Comparison of ENCODE assay signal across 17 cellular contexts in the genomic region with DNA sequence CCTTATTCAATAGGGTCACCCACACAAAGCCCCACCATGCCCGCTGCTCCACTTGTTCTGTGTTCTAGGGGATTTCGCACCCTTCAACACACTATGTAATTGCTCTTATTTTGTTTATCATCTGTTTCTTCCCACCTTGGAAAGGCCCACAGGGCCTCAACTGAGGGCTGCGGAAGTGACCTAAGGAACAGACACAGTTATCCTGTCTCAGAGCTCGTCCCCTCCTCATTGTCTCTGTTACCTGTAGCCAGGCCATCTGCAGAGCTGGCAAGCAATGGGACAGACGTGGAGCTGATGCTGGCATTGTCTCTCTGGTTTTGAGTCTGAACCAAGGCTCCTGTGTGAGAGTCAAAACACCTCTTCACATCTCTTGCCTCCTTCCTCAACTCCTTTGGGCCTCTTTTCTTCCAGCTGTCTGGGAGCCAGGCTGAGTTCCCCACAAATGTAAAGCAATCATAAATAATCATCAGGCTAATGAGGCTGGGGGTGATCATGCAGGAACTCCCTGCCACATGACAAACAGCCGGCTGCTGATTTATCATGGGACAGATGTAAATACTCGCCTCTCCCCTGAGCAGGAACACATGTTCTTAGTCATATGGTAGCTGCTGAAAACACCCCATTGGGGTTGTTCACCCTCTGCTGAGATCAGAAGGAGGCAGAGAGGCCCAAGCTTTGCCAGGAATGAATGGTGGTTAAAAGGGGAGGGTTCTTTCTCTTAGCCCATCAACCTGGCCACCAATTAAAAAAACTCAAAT.
DNase-seq lines count a peak whose midpoint lies in the region; TF ChIP-seq lines count a peak whose summit lies in the region.
"Had no signal": no experiment of that assay in that cellular context is flagged by ENCODE, and none has a peak within 500 bp of the region (broad histone marks: within the 10 kb centered on the region; RNA-seq: fewer than 3 reads in every experiment).

No MANE protein-coding gene starts in this region.

- 81 to 86% methylated on average over 7 of the region's 7 CpGs for WGBS in sigmoid colon, 2 donors
- 68% methylated on average over 7 of the region's 7 CpGs for WGBS in mammary epithelial cell (ENCODE audit: low coverage, missing lambda C conversion rate)

- TF ChIP-seq POLR2A in sigmoid colon (IDR thresholded peaks at IDR 0.05) = no peak

- H3K79me2 ChIP-seq in mammary epithelial cell (ENCODE audit: insufficient read depth, low read length) = no peaks in the 10 kb centered on the region

- H4K20me1 ChIP-seq in mammary epithelial cell (ENCODE audit: insufficient read depth, low read length) = no peaks in the 10 kb centered on the region

- BruUV-seq in mammary epithelial cell (replicated peaks; lab: Mats Ljungman, UMichigan) = no TSS peak

- CTCF ChIA-PET in mammary epithelial cell (lab: Charles Lee; ENCODE audit: low non-redundant PET) = no interaction called here

- in situ Hi-C loops in mammary epithelial cell (cut with MboI; ENCODE audit: low sequenced_read_pairs in 2 of 2) = no loop called here

- DNase-seq in DMS 273 (lab: John Stamatoyannopoulos, UW; ENCODE audit: unreplicated experiment) (peak; percentile 63), DMS 273 treated with DMSO at 0.1 percent for 48 hours (lab: John Stamatoyannopoulos, UW) (no peak), NCI-H69 (lab: John Stamatoyannopoulos, UW) (peak; percentile 73), islet precursor cell (peak; percentile 45), sigmoid colon (peak; percentile 8), kidney tubule cell (ENCODE audit: low spot score) (no peak), mammary epithelial cell (no peak), NCI-H2107 treated with DMSO at 0.1 percent for 48 hours (lab: John Stamatoyannopoulos, UW; ENCODE audit: unreplicated experiment) (no peak)
- DNase-seq: Caco-2, GF-D8, GM23248, NCI-H1436, NCI-H2081, NCI-H345, Right ventricle myocardium superior had no signal

- H3K27ac ChIP-seq in sigmoid colon = no peak overlapping the region
- no peak overlapping the region for H3K27ac ChIP-seq in mammary epithelial cell (ENCODE audit: insufficient read depth, low read depth, low read length)
- H3K27ac ChIP-seq: 22Rv1, C4-2B, GM23248 had no signal

- H3K4me1 ChIP-seq in sigmoid colon = no peaks in the 10 kb centered on the region
- H3K4me1 ChIP-seq in mammary epithelial cell (ENCODE audit: insufficient read depth, low read length) = no peaks in the 10 kb centered on the region
- H3K4me1 ChIP-seq: Caco-2 had no signal

- TF ChIP-seq EP300 in sigmoid colon (IDR thresholded peaks at IDR 0.05) = no peak

- dilution Hi-C loops in mammary epithelial cell (cut with HindIII; ENCODE audit: low sequenced_read_pairs) = no loop called here

- intact Hi-C loops in sigmoid colon (cut with DNase I) (no loop called here), mammary epithelial cell (cut with micrococcal nuclease) (no loop called here)

- no peak overlapping the region for H3K9ac ChIP-seq in mammary epithelial cell (ENCODE audit: insufficient read depth, low read length)
- H3K9ac ChIP-seq: GM23248 had no signal

- H3K27me3 ChIP-seq in sigmoid colon (no peaks in the 10 kb centered on the region), mammary epithelial cell (ENCODE audit: insufficient read depth, low read length) (no peaks in the 10 kb centered on the region)

- no peaks in the 10 kb centered on the region for H3K9me3 ChIP-seq in sigmoid colon
- H3K9me3 ChIP-seq in mammary epithelial cell (replicated peaks; ENCODE audit: insufficient read depth, low read length) = no peaks in the 10 kb centered on the region
- H3K9me3 ChIP-seq: Caco-2 had no signal

- TF ChIP-seq CTCF in sigmoid colon (IDR thresholded peaks at IDR 0.05) = no peak
- no peak for TF ChIP-seq CTCF in mammary epithelial cell (conservative IDR thresholded peaks at IDR 0.05 in 1 of 2, IDR thresholded peaks at IDR 0.05 in 1 of 2; ENCODE audit: extremely low read depth in 1 of 2, insufficient read depth in 1 of 2, low read depth in 1 of 2, low read length in 2 of 2)

- H3K4me3 ChIP-seq in sigmoid colon (no peak overlapping the region), mammary epithelial cell (replicated peaks in 1 of 3; ENCODE audit: insufficient read depth in 1 of 3, low read depth in 2 of 3, low read length in 3 of 3) (no peak overlapping the region)
- H3K4me3 ChIP-seq: GM23248 had no signal

- no peak overlapping the region for H3K4me2 ChIP-seq in mammary epithelial cell (ENCODE audit: insufficient read depth, low read depth, low read length)

- no peak overlapping the region for H2AFZ ChIP-seq in mammary epithelial cell (ENCODE audit: low read depth, low read length)
- H2AFZ ChIP-seq: GM23248 had no signal

- H3K36me3 ChIP-seq in sigmoid colon = no peaks in the 10 kb centered on the region
- H3K36me3 ChIP-seq in mammary epithelial cell (ENCODE audit: insufficient read depth, low read length) = no peaks in the 10 kb centered on the region

Comparison
In these comparisons a context has a peak if more than half of its experiments do, and no peak if none do; other contexts are left out.
1. DNase-seq: peak in DMS 273 (single experiment), NCI-H69 (single experiment), islet precursor cell (single experiment) and sigmoid colon (single experiment); none in DMS 273 treated with DMSO at 0.1 percent for 48 hours (single experiment), kidney tubule cell (single experiment), mammary epithelial cell (single experiment) and NCI-H2107 treated with DMSO at 0.1 percent for 48 hours (single experiment).